Comparison of ENCODE assay signal across 38 cellular contexts in genomic region chr12:10620078-10620779, GRCh38. TPM values are rescaled to one million over a fixed set of nuclear protein-coding genes. Genes with fewer than 3 reads are reported as not detected.
"Had no signal": no experiment of that assay in that cellular context is flagged by ENCODE, and none has a peak within 500 bp of the region (broad histone marks: within the 10 kb centered on the region; RNA-seq: fewer than 3 reads in every experiment).

No MANE protein-coding gene starts in this region.

- H3K4me3 Mint-ChIP-seq: activated B cell treated with CpG ODN at 0.5 μM for 24 hours; activated CD4-positive, alpha-beta memory T cell treated with anti-CD3 and anti-CD28 coated beads for 36 hours; activated CD4-positive, alpha-beta T cell treated with anti-CD3 and anti-CD28 coated beads for 36 hours; activated CD4-positive, alpha-beta T cell treated with anti-CD3 and anti-CD28 coated beads, Interleukin-2, amount 10 ng/mL, durations not matched to agents 24 days and 14 days; activated CD8-positive, alpha-beta memory T cell treated with anti-CD3 and anti-CD28 coated beads, Interleukin-2, amount 10 ng/mL, durations not matched to agents 7 days and 5 days; activated CD8-positive, alpha-beta T cell treated with anti-CD3 and anti-CD28 coated beads, Interleukin-2, amount 10 ng/mL, durations not matched to agents 7 days and 5 days; activated naive CD4-positive, alpha-beta T cell treated with anti-CD3 and anti-CD28 coated beads for 36 hours; activated naive CD4-positive, alpha-beta T cell treated with anti-CD3 and anti-CD28 coated beads, Interleukin-2, amount 50 U/mL, for 24 hours; activated naive CD8-positive, alpha-beta T cell treated with anti-CD3 and anti-CD28 coated beads for 36 hours; activated naive CD8-positive, alpha-beta T cell treated with anti-CD3 and anti-CD28 coated beads, Interleukin-2, amount 50 U/mL, for 24 hours; activated T-helper 1 cell treated with anti-CD3 and anti-CD28 coated beads, Interleukin-12 subunit alpha, Interleukin-12 subunit beta, Interleukin-2, Interleukin-4 antibody, amounts not matched to agents 30 ng/mL and 10 ng/mL and 1 ng/mL, durations not matched to agents 14 hours and 24 hours and 36 hours; brain; central memory CD8-positive, alpha-beta T cell; dendritic cell treated with granulocyte-macrophage colony-stimulating factor and Interleukin-4, amounts not matched to agents 40 ng/mL and 50 ng/mL, for 4 days; endodermal cell; T-helper 17 cell; T-helper 2 cell treated with Interferon-gamma antibody and Interleukin-4, amounts not matched to agents 5 μg/mL and 100 μg/mL, for 36 hours had no signal

- H3K9me3 Mint-ChIP-seq: activated B cell treated with CpG ODN at 0.5 μM for 24 hours; activated CD4-positive, alpha-beta memory T cell treated with anti-CD3 and anti-CD28 coated beads for 36 hours; activated CD4-positive, alpha-beta T cell treated with anti-CD3 and anti-CD28 coated beads, Interleukin-2, amount 10 ng/mL, durations not matched to agents 24 days and 14 days; activated naive CD4-positive, alpha-beta T cell treated with anti-CD3 and anti-CD28 coated beads for 36 hours; activated naive CD4-positive, alpha-beta T cell treated with anti-CD3 and anti-CD28 coated beads, Interleukin-2, amount 50 U/mL, for 24 hours; activated naive CD8-positive, alpha-beta T cell treated with anti-CD3 and anti-CD28 coated beads for 36 hours; activated naive CD8-positive, alpha-beta T cell treated with anti-CD3 and anti-CD28 coated beads, Interleukin-2, amount 50 U/mL, for 24 hours; activated T-helper 1 cell treated with anti-CD3 and anti-CD28 coated beads, Interleukin-12 subunit alpha, Interleukin-12 subunit beta, Interleukin-2, Interleukin-4 antibody, amounts not matched to agents 30 ng/mL and 10 ng/mL and 1 ng/mL, durations not matched to agents 14 hours and 24 hours and 36 hours; activated T-helper 2 cell treated with anti-CD3 and anti-CD28 coated beads, Interferon-gamma antibody, Interleukin-2, Interleukin-4, amounts not matched to agents 10 μg/mL and 5 μg/mL and 100 μg/mL, durations not matched to agents 14 hours and 24 hours and 36 hours; brain; central memory CD8-positive, alpha-beta T cell; dendritic cell treated with granulocyte-macrophage colony-stimulating factor and Interleukin-4, amounts not matched to agents 40 ng/mL and 50 ng/mL, for 4 days; T-helper 2 cell treated with Interferon-gamma antibody and Interleukin-4, amounts not matched to agents 5 μg/mL and 100 μg/mL, for 36 hours had no signal

- H3K27ac ChIP-seq: adrenal gland, breast epithelium, cardiac muscle cell, coronary artery, WERI-Rb-1 had no signal

- FAIRE-seq: frontal cortex had no signal

- H3K4me1 ChIP-seq: adrenal gland, breast epithelium had no signal

- H3K27me3 Mint-ChIP-seq: activated CD8-positive, alpha-beta memory T cell treated with anti-CD3 and anti-CD28 coated beads, Interleukin-2, amount 10 ng/mL, durations not matched to agents 7 days and 5 days; activated naive CD8-positive, alpha-beta T cell treated with anti-CD3 and anti-CD28 coated beads for 36 hours; activated naive CD8-positive, alpha-beta T cell treated with anti-CD3 and anti-CD28 coated beads, Interleukin-2, amount 50 U/mL, for 24 hours; central memory CD8-positive, alpha-beta T cell; dendritic cell treated with granulocyte-macrophage colony-stimulating factor and Interleukin-4, amounts not matched to agents 40 ng/mL and 50 ng/mL, for 4 days had no signal

- H3K4me1 Mint-ChIP-seq: activated B cell treated with CpG ODN at 0.5 μM for 24 hours; activated CD4-positive, alpha-beta T cell treated with anti-CD3 and anti-CD28 coated beads for 36 hours; activated naive CD4-positive, alpha-beta T cell treated with anti-CD3 and anti-CD28 coated beads, Interleukin-2, amount 50 U/mL, for 24 hours; brain; central memory CD8-positive, alpha-beta T cell; endodermal cell; T-helper 17 cell had no signal

- ATAC-seq: activated CD4-positive, alpha-beta T cell treated with anti-CD3 and anti-CD28 coated beads for 36 hours; activated CD8-positive, alpha-beta memory T cell treated with anti-CD3 and anti-CD28 coated beads, Interleukin-2, amount 10 ng/mL, durations not matched to agents 7 days and 5 days; activated CD8-positive, alpha-beta T cell treated with anti-CD3 and anti-CD28 coated beads, Interleukin-2, amount 10 ng/mL, durations not matched to agents 7 days and 5 days; activated naive CD8-positive, alpha-beta T cell treated with anti-CD3 and anti-CD28 coated beads, Interleukin-2, amount 50 U/mL, for 24 hours; esophagus mucosa; T-helper 17 cell had no signal

- DNase-seq: activated B cell treated with CpG ODN at 0.5 μM for 24 hours; activated CD4-positive, alpha-beta memory T cell treated with anti-CD3 and anti-CD28 coated beads for 36 hours; activated CD4-positive, alpha-beta T cell treated with anti-CD3 and anti-CD28 coated beads for 36 hours; activated CD4-positive, alpha-beta T cell treated with anti-CD3 and anti-CD28 coated beads, Interleukin-2, amount 10 ng/mL, durations not matched to agents 24 days and 14 days; activated CD4-positive, CD25-positive, alpha-beta regulatory T cell treated with anti-CD3 and anti-CD28 coated beads, Interleukin-2, amount 50 U/mL, for 72 hours; activated CD8-positive, alpha-beta memory T cell treated with anti-CD3 and anti-CD28 coated beads, Interleukin-2, amount 10 ng/mL, durations not matched to agents 7 days and 5 days; activated CD8-positive, alpha-beta memory T cell treated with anti-CD3 and anti-CD28 coated beads, Interleukin-2, amount 50 U/mL, for 4 hours; activated CD8-positive, alpha-beta T cell treated with anti-CD3 and anti-CD28 coated beads, Interleukin-2, amount 10 ng/mL, durations not matched to agents 7 days and 5 days; activated effector memory CD4-positive, alpha-beta T cell treated with anti-CD3 and anti-CD28 coated beads, Interleukin-2, amount 50 U/mL, for 16 hours; activated naive CD4-positive, alpha-beta T cell treated with anti-CD3 and anti-CD28 coated beads for 36 hours; activated naive CD8-positive, alpha-beta T cell treated with anti-CD3 and anti-CD28 coated beads for 36 hours; activated naive CD8-positive, alpha-beta T cell treated with anti-CD3 and anti-CD28 coated beads, Interleukin-2, amount 50 U/mL, for 24 hours; activated T-cell treated with anti-CD3 and anti-CD28 coated beads, Interleukin-2, amount 50 U/mL, for 1 hour; activated T-cell treated with anti-CD3 and anti-CD28 coated beads, Interleukin-2, amount 50 U/mL, for 48 hours; adrenal gland; amygdala; aorta; dorsolateral prefrontal cortex; effector memory CD4-positive, alpha-beta T cell; endodermal cell; foreskin fibroblast; head of caudate nucleus; T-helper 1 cell; T-helper 17 cell; T1000; WERI-Rb-1 had no signal

- H3K9me3 ChIP-seq: adrenal gland, breast epithelium had no signal

- H3K36me3 Mint-ChIP-seq: activated CD4-positive, alpha-beta memory T cell treated with anti-CD3 and anti-CD28 coated beads for 36 hours; activated naive CD4-positive, alpha-beta T cell treated with anti-CD3 and anti-CD28 coated beads, Interleukin-2, amount 50 U/mL, for 24 hours; activated naive CD8-positive, alpha-beta T cell treated with anti-CD3 and anti-CD28 coated beads for 36 hours; brain had no signal

- H3K4me3 ChIP-seq: adrenal gland, breast epithelium, cardiac muscle cell, coronary artery, dorsolateral prefrontal cortex had no signal

- H3K27ac Mint-ChIP-seq: activated B cell treated with CpG ODN at 0.5 μM for 24 hours; activated CD4-positive, alpha-beta memory T cell treated with anti-CD3 and anti-CD28 coated beads for 36 hours; activated CD4-positive, alpha-beta T cell treated with anti-CD3 and anti-CD28 coated beads for 36 hours; activated CD4-positive, alpha-beta T cell treated with anti-CD3 and anti-CD28 coated beads, Interleukin-2, amount 10 ng/mL, durations not matched to agents 24 days and 14 days; activated CD8-positive, alpha-beta memory T cell treated with anti-CD3 and anti-CD28 coated beads, Interleukin-2, amount 10 ng/mL, durations not matched to agents 7 days and 5 days; activated CD8-positive, alpha-beta T cell treated with anti-CD3 and anti-CD28 coated beads, Interleukin-2, amount 10 ng/mL, durations not matched to agents 7 days and 5 days; activated naive CD4-positive, alpha-beta T cell treated with anti-CD3 and anti-CD28 coated beads for 36 hours; activated naive CD4-positive, alpha-beta T cell treated with anti-CD3 and anti-CD28 coated beads, Interleukin-2, amount 50 U/mL, for 24 hours; activated naive CD8-positive, alpha-beta T cell treated with anti-CD3 and anti-CD28 coated beads for 36 hours; activated naive CD8-positive, alpha-beta T cell treated with anti-CD3 and anti-CD28 coated beads, Interleukin-2, amount 50 U/mL, for 24 hours; activated T-helper 1 cell treated with anti-CD3 and anti-CD28 coated beads, Interleukin-12 subunit alpha, Interleukin-12 subunit beta, Interleukin-2, Interleukin-4 antibody, amounts not matched to agents 30 ng/mL and 10 ng/mL and 1 ng/mL, durations not matched to agents 14 hours and 24 hours and 36 hours; activated T-helper 2 cell treated with anti-CD3 and anti-CD28 coated beads, Interferon-gamma antibody, Interleukin-2, Interleukin-4, amounts not matched to agents 10 μg/mL and 5 μg/mL and 100 μg/mL, durations not matched to agents 14 hours and 24 hours and 36 hours; brain; dendritic cell treated with granulocyte-macrophage colony-stimulating factor and Interleukin-4, amounts not matched to agents 40 ng/mL and 50 ng/mL, for 4 days; endodermal cell; T-helper 17 cell; T-helper 2 cell treated with Interferon-gamma antibody and Interleukin-4, amounts not matched to agents 5 μg/mL and 100 μg/mL, for 36 hours had no signal

- H3K36me3 ChIP-seq: adrenal gland, breast epithelium, cardiac muscle cell, WERI-Rb-1 had no signal

- H3K27me3 ChIP-seq: breast epithelium had no signal

RNA-seq across cellular contexts. Expression of gene STYK1, which starts 53.6 kb away (rescaled TPM):
- total RNA-seq: activated B cell treated with CpG ODN at 0.5 μM for 24 hours; activated CD4-positive, alpha-beta memory T cell treated with anti-CD3 and anti-CD28 coated beads for 36 hours; activated CD4-positive, alpha-beta T cell treated with anti-CD3 and anti-CD28 coated beads for 36 hours; activated CD4-positive, alpha-beta T cell treated with anti-CD3 and anti-CD28 coated beads, Interleukin-2, amount 10 ng/mL, durations not matched to agents 24 days and 14 days; activated naive CD4-positive, alpha-beta T cell treated with anti-CD3 and anti-CD28 coated beads for 36 hours; activated T-helper 1 cell treated with anti-CD3 and anti-CD28 coated beads, Interleukin-12 subunit alpha, Interleukin-12 subunit beta, Interleukin-2, Interleukin-4 antibody, amounts not matched to agents 30 ng/mL and 10 ng/mL and 1 ng/mL, durations not matched to agents 14 hours and 24 hours and 36 hours; activated T-helper 2 cell treated with anti-CD3 and anti-CD28 coated beads, Interferon-gamma antibody, Interleukin-2, Interleukin-4, amounts not matched to agents 10 μg/mL and 5 μg/mL and 100 μg/mL, durations not matched to agents 14 hours and 24 hours and 36 hours; adrenal gland; T-helper 17 cell had no signal
